9 cellular contexts compared by ENCODE assay signal in the genomic region with DNA sequence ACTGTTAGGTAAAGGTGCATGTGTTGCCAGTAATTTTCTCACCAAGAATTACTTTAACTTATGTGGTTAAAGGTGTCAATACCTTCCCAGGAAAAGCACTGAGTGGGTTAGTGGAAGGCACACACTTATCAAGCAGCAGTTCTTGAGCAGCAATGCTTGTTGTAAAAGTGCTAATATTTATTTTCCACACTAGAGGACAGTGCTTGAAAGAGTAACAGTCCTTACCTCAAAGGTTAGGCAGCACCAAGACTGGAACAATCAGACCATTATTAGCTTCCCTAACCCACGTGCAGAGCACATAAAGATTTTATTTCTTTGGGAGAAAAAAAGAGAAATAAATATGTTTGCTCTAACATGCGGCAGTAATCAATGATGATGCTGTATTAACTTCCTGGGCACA. TPM values are rescaled to one million over a fixed set of nuclear protein-coding genes. Genes with fewer than 3 reads are reported as not detected.
DNase-seq lines count a peak whose midpoint lies in the region; ATAC-seq, FAIRE-seq and TF ChIP-seq lines count a peak whose summit lies in the region.
"Had no signal": no experiment of that assay in that cellular context is flagged by ENCODE, and none has a peak within 500 bp of the region (broad histone marks: within the 10 kb centered on the region; RNA-seq: fewer than 3 reads in every experiment).

No MANE protein-coding gene starts in this region.

- no peak overlapping the region for H3K4me3 Mint-ChIP-seq in activated naive CD4-positive, alpha-beta T cell treated with anti-CD3 and anti-CD28 coated beads, Interleukin-2, amount 10 ng/mL, durations not matched to agents 7 days and 5 days
- H3K4me3 Mint-ChIP-seq in naive thymus-derived CD4-positive, alpha-beta T cell, result no peak overlapping the region
- H3K4me3 Mint-ChIP-seq: activated naive CD4-positive, alpha-beta T cell treated with anti-CD3 and anti-CD28 coated beads, Interleukin-2, amount 50 U/mL, for 24 hours had no signal

- CTCF ChIA-PET in K562 (lab: Yijun Ruan, JAX; ENCODE audit: low intra/inter-chr PET ratio), result no interaction called here
- CTCF ChIA-PET in activated naive CD4-positive, alpha-beta T cell treated with anti-CD3 and anti-CD28 coated beads, Interleukin-2, amount 10 ng/mL, durations not matched to agents 7 days and 5 days (lab: Charles Lee), result interaction anchor here (1.6 kb wide), 1 partner anchor 471 kb away, joined by 7 read pairs; a partner anchor contains a TSS
- CTCF ChIA-PET in naive thymus-derived CD4-positive, alpha-beta T cell (lab: Charles Lee), result no interaction called here

- no peaks in the 10 kb centered on the region for H3K9me3 ChIP-seq in K562 (replicated peaks; ENCODE audit: control insufficient read depth, insufficient read depth, low read depth, low read length)
- H3K9me3 ChIP-seq in naive thymus-derived CD4-positive, alpha-beta T cell (ENCODE audit: control insufficient read depth in 2 of 3, low read length in 3 of 3), result no peaks in the 10 kb centered on the region

- H2AFZ ChIP-seq in K562 (ENCODE audit: low read depth, low read length), result no peak overlapping the region

- no peaks in the 10 kb centered on the region for H3K4me1 ChIP-seq in K562 (replicated peaks in 1 of 2; ENCODE audit: control insufficient read depth in 2 of 2, insufficient read depth in 2 of 2, low read length in 2 of 2)
- H3K4me1 ChIP-seq in naive thymus-derived CD4-positive, alpha-beta T cell (ENCODE audit: control insufficient read depth in 2 of 2, insufficient read depth in 2 of 2, low read length in 2 of 2), result no peaks in the 10 kb centered on the region

- no peak for FAIRE-seq in K562 (lab: Jason Lieb, UNC)

- TF ChIP-seq RAD21 in Ishikawa (IDR thresholded peaks at IDR 0.05; ENCODE audit: low read depth) (peak; percentile 57), K562 (CRISPR knock-in tag; conservative IDR thresholded peaks at IDR 0.05 in 1 of 2, IDR thresholded peaks at IDR 0.05 in 1 of 2) (peak; percentile 47 to 62)

- H3K9me3 Mint-ChIP-seq in activated naive CD4-positive, alpha-beta T cell treated with anti-CD3 and anti-CD28 coated beads, Interleukin-2, amount 10 ng/mL, durations not matched to agents 7 days and 5 days, result no peaks in the 10 kb centered on the region
- no peaks in the 10 kb centered on the region for H3K9me3 Mint-ChIP-seq in naive thymus-derived CD4-positive, alpha-beta T cell
- H3K9me3 Mint-ChIP-seq: activated naive CD4-positive, alpha-beta T cell treated with anti-CD3 and anti-CD28 coated beads, Interleukin-2, amount 50 U/mL, for 24 hours had no signal

- WGBS in K562 (ENCODE audit: insufficient coverage, low coverage, missing lambda C conversion rate), result 3% methylated on average over 2 of the region's 2 CpGs

- H3K27me3 Mint-ChIP-seq in activated naive CD4-positive, alpha-beta T cell treated with anti-CD3 and anti-CD28 coated beads, Interleukin-2, amount 10 ng/mL, durations not matched to agents 7 days and 5 days, result peaks cover 8% of the 10 kb centered on the region
- peaks cover 10 to 32% (median 27%) of the 10 kb centered on the region in 5 donors for H3K27me3 Mint-ChIP-seq in naive thymus-derived CD4-positive, alpha-beta T cell

- no peak for TF ChIP-seq POLR2A in K562 (conservative IDR thresholded peaks at IDR 0.05)

- intact Hi-C loops in K562 (cut with micrococcal nuclease), result no loop called here
- intact Hi-C loops in naive thymus-derived CD4-positive, alpha-beta T cell (cut with micrococcal nuclease), result loop anchor here in 1 of 2 donors (1.0 kb wide), 1 partner anchor 477 kb away; no protein-coding TSS in a partner anchor

- no peaks in the 10 kb centered on the region for H4K20me1 ChIP-seq in K562 (replicated peaks; ENCODE audit: control insufficient read depth, insufficient read depth, low read length)

- H3K4me3 ChIP-seq in K562 (no peak overlapping the region), H7 (ENCODE audit: insufficient read depth, low read depth, low read length) (no peak overlapping the region)
- no peak overlapping the region for H3K4me3 ChIP-seq in naive thymus-derived CD4-positive, alpha-beta T cell (ENCODE audit: low read length)

- H3K79me2 ChIP-seq in K562 (ENCODE audit: control insufficient read depth, insufficient read depth, low read length), result no peaks in the 10 kb centered on the region

- in situ Hi-C loops in K562 (cut with MboI), result no loop called here

- TF ChIP-seq EP300 in Ishikawa (IDR thresholded peaks at IDR 0.05; ENCODE audit: borderline replicate concordance) (no peak), K562 (IDR thresholded peaks at IDR 0.05; ENCODE audit: low read length) (no peak)

- H3K4me1 Mint-ChIP-seq in activated naive CD4-positive, alpha-beta T cell treated with anti-CD3 and anti-CD28 coated beads, Interleukin-2, amount 10 ng/mL, durations not matched to agents 7 days and 5 days, result no peaks in the 10 kb centered on the region
- peaks cover 0 to 2% (median 0%) of the 10 kb centered on the region in 7 donors for H3K4me1 Mint-ChIP-seq in naive thymus-derived CD4-positive, alpha-beta T cell
- H3K4me1 Mint-ChIP-seq: activated naive CD4-positive, alpha-beta T cell treated with anti-CD3 and anti-CD28 coated beads, Interleukin-2, amount 50 U/mL, for 24 hours had no signal

- TF ChIP-seq CTCF in K562 (IDR thresholded peaks at IDR 0.05 in 2 of 3, conservative IDR thresholded peaks at IDR 0.05 in 1 of 3; ENCODE audit: insufficient read depth in 2 of 3, low read depth in 1 of 3, low read length in 3 of 3), result peak in 2 of 3 experiments; percentile 18 to 26; a peak in 2 of 6 replicates

- no peak overlapping the region for H3K27ac ChIP-seq in K562 (ENCODE audit: extremely low read depth, low read depth, low read length)
- H3K27ac ChIP-seq in naive thymus-derived CD4-positive, alpha-beta T cell (ENCODE audit: low read depth, low read length), result no peak overlapping the region

- no TSS peak for BruUV-seq in K562 (replicated peaks; lab: Mats Ljungman, UMichigan)

- H3K9ac ChIP-seq in K562 (ENCODE audit: insufficient read depth in 1 of 2, low read depth in 2 of 2, low read length in 2 of 2), result no peak overlapping the region

- peak; percentile 7 for DNase-seq in DMS153 treated with DMSO at 0.1 percent for 48 hours (lab: John Stamatoyannopoulos, UW; ENCODE audit: unreplicated experiment)
- DNase-seq in K562 (ENCODE audit: extremely low read depth in 1 of 4, low spot score in 3 of 4), result no peak
- peak; percentile 66 to 72 for DNase-seq in lung microvascular endothelial cell (ENCODE audit: low read depth in 2 of 2)
- no peak for DNase-seq in H7
- no peak for DNase-seq in activated naive CD4-positive, alpha-beta T cell treated with anti-CD3 and anti-CD28 coated beads, Interleukin-2, amount 10 ng/mL, durations not matched to agents 7 days and 5 days
- DNase-seq in DMS114 treated with DMSO at 0.1 percent for 48 hours (lab: John Stamatoyannopoulos, UW; ENCODE audit: unreplicated experiment), result no peak
- DNase-seq in naive thymus-derived CD4-positive, alpha-beta T cell, result no peak

- H3K36me3 ChIP-seq in K562 (ENCODE audit: control insufficient read depth, insufficient read depth, low read length) (no peaks in the 10 kb centered on the region), H7 (replicated peaks; ENCODE audit: control insufficient read depth, insufficient read depth, low read length) (no peaks in the 10 kb centered on the region)
- H3K36me3 ChIP-seq in naive thymus-derived CD4-positive, alpha-beta T cell (ENCODE audit: control insufficient read depth in 2 of 3, insufficient read depth in 3 of 3, low read length in 3 of 3), result no peaks in the 10 kb centered on the region

- POLR2A ChIA-PET in K562 (lab: Yijun Ruan, JAX), result no interaction called here
- POLR2A ChIA-PET in naive thymus-derived CD4-positive, alpha-beta T cell (lab: Charles Lee), result no interaction called here

- H3K27ac Mint-ChIP-seq in activated naive CD4-positive, alpha-beta T cell treated with anti-CD3 and anti-CD28 coated beads, Interleukin-2, amount 10 ng/mL, durations not matched to agents 7 days and 5 days, result no peak overlapping the region
- no peak overlapping the region for H3K27ac Mint-ChIP-seq in naive thymus-derived CD4-positive, alpha-beta T cell
- H3K27ac Mint-ChIP-seq: activated naive CD4-positive, alpha-beta T cell treated with anti-CD3 and anti-CD28 coated beads, Interleukin-2, amount 50 U/mL, for 24 hours had no signal

- no peak for ATAC-seq in K562
- no peak for ATAC-seq in naive thymus-derived CD4-positive, alpha-beta T cell

- H3K36me3 Mint-ChIP-seq in activated naive CD4-positive, alpha-beta T cell treated with anti-CD3 and anti-CD28 coated beads, Interleukin-2, amount 10 ng/mL, durations not matched to agents 7 days and 5 days, result no peaks in the 10 kb centered on the region
- no peaks in the 10 kb centered on the region for H3K36me3 Mint-ChIP-seq in naive thymus-derived CD4-positive, alpha-beta T cell
- H3K36me3 Mint-ChIP-seq: activated naive CD4-positive, alpha-beta T cell treated with anti-CD3 and anti-CD28 coated beads, Interleukin-2, amount 50 U/mL, for 24 hours had no signal

- H3K27me3 ChIP-seq in K562 (ENCODE audit: control insufficient read depth in 2 of 2, insufficient read depth in 2 of 2, low read length in 2 of 2), result peaks cover 0 to 8% of the 10 kb centered on the region in 2 experiments; a peak in 3 of 5 replicates
- no peaks in the 10 kb centered on the region for H3K27me3 ChIP-seq in H7 (ENCODE audit: control insufficient read depth, insufficient read depth, low read length)
- H3K27me3 ChIP-seq in naive thymus-derived CD4-positive, alpha-beta T cell (ENCODE audit: control insufficient read depth in 2 of 2, insufficient read depth in 2 of 2, low read length in 2 of 2), result no peaks in the 10 kb centered on the region

- H3K9me1 ChIP-seq in K562 (ENCODE audit: control insufficient read depth, insufficient read depth, low read length), result no peaks in the 10 kb centered on the region

- no peak overlapping the region for H3K4me2 ChIP-seq in K562 (ENCODE audit: insufficient read depth, low read length)

RNA-seq across cellular contexts. Expression of a gene that starts 48.8 kb away (rescaled TPM):
- total RNA-seq in K562 (2011; cell fraction: chromatin; rRNA removed; ENCODE audit: low replicate concordance), result 24.4 and 92.6 TPM in 2 replicates
- total RNA-seq in K562 (2011; cell fraction: nucleolus; rRNA removed), result 10.7 and 11.7 TPM in 2 replicates
- total RNA-seq in K562 (2011; cell fraction: nucleoplasm; rRNA removed), result 25.4 and 28.2 TPM in 2 replicates
- total RNA-seq in K562 (2014; rRNA removed), result 32.8 and 42.6 TPM in 2 replicates
- total RNA-seq in K562 (2014; rRNA removed; fragmentation: Illumina TruSeq; extraction: Trizol), result 102 and 131 TPM in 2 replicates
- total RNA-seq in K562 (2015; rRNA removed; fragmentation: Illumina TruSeq; extraction: Trizol), result 84.6 and 91.0 TPM in 2 replicates
- 61.0 and 67.6 TPM in 2 replicates for total RNA-seq in K562 (2021)
- polyA plus RNA-seq in K562 (2011; rRNA removed), result 43.8 and 60.7 TPM in 2 replicates
- polyA plus RNA-seq in K562 (2011; cell fraction: cytosol; rRNA removed), result 3.3 and 9.8 TPM in 2 replicates
- polyA plus RNA-seq in K562 (2011; cell fraction: nucleus; rRNA removed), result 15.2 and 33.1 TPM in 2 replicates
- 26.8 and 39.2 TPM in 2 replicates for polyA plus RNA-seq in K562 (2012)
- 53.8 and 56.5 TPM in 2 replicates for polyA plus RNA-seq in K562 (2014; fragmentation: Illumina TruSeq; extraction: Trizol)
- polyA plus RNA-seq in K562 (2014; fragmentation: Nextera tagmentation; extraction: Ambion mirVana), result 10 to 100 TPM; 49.9 to 68.5 TPM
- 46.1 and 69.0 TPM in 2 replicates for polyA plus RNA-seq in K562 (2014; rRNA removed)
- polyA minus RNA-seq in K562 (2011; rRNA and poly(A)+ RNA removed), result 77.0 and 102 TPM in 2 replicates
- 11.3 and 14.9 TPM in 2 replicates for polyA minus RNA-seq in K562 (2011; cell fraction: cytosol; rRNA and poly(A)+ RNA removed)
- 37.3 and 97.9 TPM in 2 replicates for polyA minus RNA-seq in K562 (2011; cell fraction: nucleus; rRNA and poly(A)+ RNA removed)
- 13.1 and 17.7 TPM in 2 replicates for total RNA-seq in lung microvascular endothelial cell
- total RNA-seq in H7 (2014; rRNA removed; shearing (Covaris generic)), result 25.6 and 35.0 TPM in 2 replicates
- total RNA-seq in naive thymus-derived CD4-positive, alpha-beta T cell, result 100 to 1,000 TPM in 1 of 5 experiments, 10 to 100 TPM in 4; 69.3 to 120 (median 74.3) TPM
- 10 to 100 TPM; 64.0 to 67.2 TPM for polyA plus RNA-seq in naive thymus-derived CD4-positive, alpha-beta T cell

Comparison
In these comparisons a context has a peak if more than half of its experiments do, and no peak if none do; other contexts are left out.
1. DNase-seq: peak in DMS153 treated with DMSO at 0.1 percent for 48 hours (single experiment) and lung microvascular endothelial cell (2 of 2); none in K562 (0 of 4), H7 (single experiment), activated naive CD4-positive, alpha-beta T cell treated with anti-CD3 and anti-CD28 coated beads, Interleukin-2, amount 10 ng/mL, durations not matched to agents 7 days and 5 days (single experiment), DMS114 treated with DMSO at 0.1 percent for 48 hours (single experiment) and naive thymus-derived CD4-positive, alpha-beta T cell (0 of 9).